38 cellular contexts compared by ENCODE assay signal in genomic region chr4:81081156-81081555, GRCh38. TPM values are rescaled to one million over a fixed set of nuclear protein-coding genes. Genes with fewer than 3 reads are reported as not detected.
"Had no signal": no experiment of that assay in that cellular context is flagged by ENCODE, and none has a peak within 500 bp of the region (broad histone marks: within the 10 kb centered on the region; RNA-seq: fewer than 3 reads in every experiment).

No MANE protein-coding gene starts in this region.

- H3K36me3 ChIP-seq: MG63 had no signal

- H3K4me3 ChIP-seq: MG63 had no signal

- H3K9me3 ChIP-seq: MG63 had no signal

- DNase-seq: Karpas-422, Kasumi-1, KG1, MG63, MM.1S, MV-4-11, NCI-H1048, NCI-H1092, NCI-H1092 treated with DMSO at 0.1 percent for 48 hours, NCI-H1105, NCI-H1105 treated with DMSO at 0.1 percent for 48 hours, NCI-H1417, NCI-H1417 treated with DMSO at 0.1 percent for 48 hours, NCI-H1436, NCI-H1436 treated with DMSO at 0.1 percent for 48 hours, NCI-H146, NCI-H1694, NCI-H1694 treated with DMSO at 0.1 percent for 48 hours, NCI-H187, NCI-H187 treated with DMSO at 0.1 percent for 48 hours, NCI-H1930, NCI-H2029, NCI-H2029 treated with DMSO at 0.1 percent for 48 hours, NCI-H2081, NCI-H2107, NCI-H2171, NCI-H2171 treated with DMSO at 0.1 percent for 48 hours, NCI-H2227 treated with DMSO at 0.1 percent for 48 hours, NCI-H226, NCI-H345, NCI-H446, NCI-H446 treated with DMSO at 0.1 percent for 48 hours, NCI-H510A, NCI-H510A treated with DMSO at 0.1 percent for 48 hours had no signal

- H3K27me3 ChIP-seq: MG63 had no signal

- H3K27ac ChIP-seq: KMS-11 had no signal

RNA-seq across cellular contexts. Expression of gene BMP3, which starts 50.6 kb away (rescaled TPM):
- total RNA-seq: M059J, MCF 10A, NCI-H460 had no signal
